In genomic region chr16:72821551-72821950, GRCh38 we compare ENCODE assay signal across 29 cellular contexts.
DNase-seq lines count a peak whose midpoint lies in the region; ATAC-seq, FAIRE-seq and TF ChIP-seq lines count a peak whose summit lies in the region.
"Had no signal": no experiment of that assay in that cellular context is flagged by ENCODE, and none has a peak within 500 bp of the region (broad histone marks: within the 10 kb centered on the region; RNA-seq: fewer than 3 reads in every experiment).

No MANE protein-coding gene starts in this region.

- no peaks in the 10 kb centered on the region for H3K27me3 Mint-ChIP-seq in activated T-cell treated with anti-CD3 and anti-CD28 coated beads, Interleukin-2, amount 50 U/mL, for 72 hours (ENCODE audit: low read depth)
- H3K27me3 Mint-ChIP-seq: CD4-positive, alpha-beta T cell had no signal

- H3K36me3 ChIP-seq in endothelial cell of umbilical vein (ENCODE audit: control insufficient read depth in 2 of 2, extremely low read depth in 1 of 2, insufficient read depth in 2 of 2, low read length in 2 of 2) (no peaks in the 10 kb centered on the region), upper lobe of left lung (peaks cover 0 to 5% (median 0%) of the 10 kb centered on the region in 4 donors)

- no peak overlapping the region for H3K9ac ChIP-seq in endothelial cell of umbilical vein (replicated peaks; ENCODE audit: extremely low read depth, insufficient read depth, low read length)
- H3K9ac ChIP-seq: BLaER1 treated with 17β-estradiol and CSF1 and Interleukin-3, amounts not matched to agents 10 nM and 100 nM; SK-N-SH had no signal

- H3K4me3 Mint-ChIP-seq in activated T-cell treated with anti-CD3 and anti-CD28 coated beads, Interleukin-2, amount 50 U/mL, for 72 hours = no peak overlapping the region
- H3K4me3 Mint-ChIP-seq: CD4-positive, alpha-beta T cell; GM23338; H9 had no signal

- H3K79me2 ChIP-seq in endothelial cell of umbilical vein (ENCODE audit: control insufficient read depth, insufficient read depth, low read length) = no peaks in the 10 kb centered on the region

- H3K27me3 ChIP-seq in endothelial cell of umbilical vein (ENCODE audit: control insufficient read depth in 2 of 2, insufficient read depth in 2 of 2, low read length in 2 of 2) (no peaks in the 10 kb centered on the region), upper lobe of left lung (no peaks in the 10 kb centered on the region)
- H3K27me3 ChIP-seq: BLaER1 treated with 17β-estradiol and CSF1 and Interleukin-3, amounts not matched to agents 10 nM and 100 nM had no signal

- TF ChIP-seq CTCF in endothelial cell of umbilical vein (IDR thresholded peaks at IDR 0.05; ENCODE audit: extremely low read depth in 1 of 2, insufficient read depth in 1 of 2, low read depth in 1 of 2, low read length in 2 of 2) (no peak), upper lobe of left lung (IDR thresholded peaks at IDR 0.05) (no peak)

- DNase-seq in HuH-7 (ENCODE audit: low spot score) = peak; percentile 29
- DNase-seq in MV-4-11 (lab: John Stamatoyannopoulos, UW) = peak; percentile 18
- DNase-seq in endothelial cell of umbilical vein (ENCODE audit: low read depth, low spot score) = peak; percentile 6
- DNase-seq in lung microvascular endothelial cell (ENCODE audit: low read depth in 2 of 2) = peak; percentile 11 to 95
- DNase-seq in activated T-cell treated with anti-CD3 and anti-CD28 coated beads, Interleukin-2, amount 50 U/mL, for 72 hours = no peak
- no peak for DNase-seq in RPMI8226
- no peak for DNase-seq in upper lobe of left lung
- DNase-seq: AML-193; CD4-positive, alpha-beta T cell; COR-L47; DMS53; H9; HFFc6; NCI-H1048; NCI-H1417; NCI-H1694; NCI-H2029 treated with DMSO at 0.1 percent for 48 hours; NCI-H226; NCI-H510A; NCI-H69; OCI-M1; SK-N-SH; SW 1271 had no signal

- no peak overlapping the region for H3K4me2 ChIP-seq in endothelial cell of umbilical vein (ENCODE audit: insufficient read depth, low read length)
- H3K4me2 ChIP-seq: A549; BLaER1 treated with 17β-estradiol and CSF1 and Interleukin-3, amounts not matched to agents 10 nM and 100 nM; GM23338; SK-N-SH had no signal

- no TSS peak for BruUV-seq in endothelial cell of umbilical vein (replicated peaks; lab: Mats Ljungman, UMichigan)

- H4K20me1 ChIP-seq in endothelial cell of umbilical vein (replicated peaks; ENCODE audit: control insufficient read depth, extremely low read depth, insufficient read depth, low read length) = no peaks in the 10 kb centered on the region

- H2AFZ ChIP-seq in endothelial cell of umbilical vein (ENCODE audit: low read depth, low read length) = no peak overlapping the region
- H2AFZ ChIP-seq: GM23338 had no signal

- H3K4me3 ChIP-seq in endothelial cell of umbilical vein (replicated peaks in 1 of 3; ENCODE audit: insufficient read depth in 1 of 3, low read depth in 1 of 3, low read length in 3 of 3) (no peak overlapping the region), upper lobe of left lung (no peak overlapping the region)
- H3K4me3 ChIP-seq: A549; BLaER1 treated with 17β-estradiol and CSF1 and Interleukin-3, amounts not matched to agents 10 nM and 100 nM; GM23338 had no signal

- no peak overlapping the region for H3K27ac Mint-ChIP-seq in activated T-cell treated with anti-CD3 and anti-CD28 coated beads, Interleukin-2, amount 50 U/mL, for 72 hours
- H3K27ac Mint-ChIP-seq: CD4-positive, alpha-beta T cell; GM23338; H9 had no signal

- TF ChIP-seq EP300 in upper lobe of left lung (IDR thresholded peaks at IDR 0.05) = no peak

- H3K9me3 ChIP-seq in endothelial cell of umbilical vein (replicated peaks; ENCODE audit: control insufficient read depth, insufficient read depth, low read length) (no peaks in the 10 kb centered on the region), upper lobe of left lung (no peaks in the 10 kb centered on the region)
- H3K9me3 ChIP-seq: A549, SK-N-SH had no signal

- H3K4me1 ChIP-seq in endothelial cell of umbilical vein (ENCODE audit: control insufficient read depth, extremely low read depth, insufficient read depth, low read length) (no peaks in the 10 kb centered on the region), upper lobe of left lung (peaks cover 0 to 8% (median 3%) of the 10 kb centered on the region in 4 donors)
- H3K4me1 ChIP-seq: A549 had no signal

- CTCF ChIA-PET in endothelial cell of umbilical vein (lab: Charles Lee) = interaction anchor here (3.9 kb wide), 1 partner anchor 11 kb away, joined by 18 read pairs; no protein-coding TSS in a partner anchor

- 84 to 87% methylated on average over 6 of the region's 6 CpGs for WGBS in upper lobe of left lung, 2 donors

- H3K36me3 Mint-ChIP-seq in activated T-cell treated with anti-CD3 and anti-CD28 coated beads, Interleukin-2, amount 50 U/mL, for 72 hours (ENCODE audit: insufficient read depth in 2 of 2) = no peaks in the 10 kb centered on the region

- no peaks in the 10 kb centered on the region for H3K9me3 Mint-ChIP-seq in activated T-cell treated with anti-CD3 and anti-CD28 coated beads, Interleukin-2, amount 50 U/mL, for 72 hours
- H3K9me3 Mint-ChIP-seq: CD4-positive, alpha-beta T cell; GM23338; H9; HFFc6 had no signal

- intact Hi-C loops in endothelial cell of umbilical vein (cut with micrococcal nuclease) = no loop called here

- H3K27ac ChIP-seq in endothelial cell of umbilical vein (ENCODE audit: insufficient read depth, low read depth, low read length) = no peak overlapping the region
- H3K27ac ChIP-seq in upper lobe of left lung = no peak overlapping the region
- H3K27ac ChIP-seq: A549; BLaER1 treated with 17β-estradiol and CSF1 and Interleukin-3, amounts not matched to agents 10 nM and 100 nM had no signal

- no peaks in the 10 kb centered on the region for H3K4me1 Mint-ChIP-seq in activated T-cell treated with anti-CD3 and anti-CD28 coated beads, Interleukin-2, amount 50 U/mL, for 72 hours (ENCODE audit: low read depth)
- H3K4me1 Mint-ChIP-seq: H9 had no signal

- no peak for ATAC-seq in activated T-cell treated with anti-CD3 and anti-CD28 coated beads, Interleukin-2, amount 50 U/mL, for 72 hours (replicated peaks in 1 of 2)
- ATAC-seq in HG03175 (IDR thresholded peaks at IDR 0.05; ENCODE audit: unreplicated experiment) = no peak
- ATAC-seq in upper lobe of left lung (ENCODE audit: low FRiP score in 2 of 2) = no peak
- ATAC-seq: A549, GM23338 had no signal

- TF ChIP-seq POLR2A in endothelial cell of umbilical vein (IDR thresholded peaks at IDR 0.05; ENCODE audit: low read depth, low read length) (no peak), upper lobe of left lung (IDR thresholded peaks at IDR 0.05) (no peak)

- H3K9me1 ChIP-seq in endothelial cell of umbilical vein (replicated peaks; ENCODE audit: control insufficient read depth, extremely low read depth, insufficient read depth, low read length) = no peaks in the 10 kb centered on the region

- POLR2A ChIA-PET in endothelial cell of umbilical vein (lab: Charles Lee) = no interaction called here

- no peak for FAIRE-seq in endothelial cell of umbilical vein (lab: Jason Lieb, UNC)
- FAIRE-seq: A549, G401.6, RCC 7860 had no signal

- dilution Hi-C loops in endothelial cell of umbilical vein (cut with MboI; ENCODE audit: extremely low pct_ligation_motif_present, low sequenced_read_pairs) = no loop called here

TF ChIP-seq in endothelial cell of umbilical vein, 7 proteins besides CTCF, POLR2A, EP300 and RAD21:
- TF ChIP-seq FOS (IDR thresholded peaks at IDR 0.05; ENCODE audit: borderline replicate concordance, insufficient read depth, low read length) = no peak
- no peak for TF ChIP-seq MYC (IDR thresholded peaks at IDR 0.05; ENCODE audit: low read depth, low read length)
- TF ChIP-seq MAX (IDR thresholded peaks at IDR 0.05; ENCODE audit: insufficient read depth, insufficient read length) = no peak
- TF ChIP-seq JUN (IDR thresholded peaks at IDR 0.05; ENCODE audit: borderline replicate concordance, insufficient read depth, insufficient read length, low read depth) = no peak
- no peak for TF ChIP-seq GATA2 (IDR thresholded peaks at IDR 0.05; ENCODE audit: insufficient read depth, insufficient read length, low read depth, low read length)
- no peak for TF ChIP-seq POLR2AphosphoS5 (IDR thresholded peaks at IDR 0.05; ENCODE audit: insufficient read depth, low read depth, low read length)
- TF ChIP-seq EZH2 (IDR thresholded peaks at IDR 0.05; ENCODE audit: borderline replicate concordance, low read depth, low read length, severe bottlenecking) = no peak

Comparison
In these comparisons a context has a peak if more than half of its experiments do, and no peak if none do; other contexts are left out.
1. DNase-seq: peak in HuH-7 (single experiment), MV-4-11 (single experiment), endothelial cell of umbilical vein (single experiment) and lung microvascular endothelial cell (2 of 2); none in activated T-cell treated with anti-CD3 and anti-CD28 coated beads, Interleukin-2, amount 50 U/mL, for 72 hours (0 of 2), RPMI8226 (single experiment) and upper lobe of left lung (0 of 2).